8 cellular contexts compared by ENCODE assay signal in genomic region chr5:157651623-157652376, GRCh38. TPM values are rescaled to one million over a fixed set of nuclear protein-coding genes. Genes with fewer than 3 reads are reported as not detected.
A peak's percentile ranks its signal among the peaks of the same experiment; 100 is the strongest.
DNase-seq lines count a peak whose midpoint lies in the region; ATAC-seq and TF ChIP-seq lines count a peak whose summit lies in the region.

No MANE protein-coding gene starts in this region.

- H3K4me3 Mint-ChIP-seq in Caco-2 (ENCODE audit: unreplicated experiment) (peak overlapping the region; percentile 73), WTC11 (peak overlapping the region; percentile 57)

- H3K36me3 ChIP-seq in Caco-2 (ENCODE audit: control insufficient read depth, insufficient read depth, low read length) (no peaks in the 10 kb centered on the region), right lobe of liver (no peaks in the 10 kb centered on the region)

- CTCF ChIA-PET in Caco-2 (lab: Charles Lee) (interaction anchor here (1.0 to 2.1 kb wide), 10 partner anchors 17 to 324 kb away, joined by 3 to 16 read pairs (median 6); partner anchors contain the start of genes LSM11 and THG1L), WTC11 (lab: Charles Lee) (interaction anchor here (0.5 to 1.7 kb wide), 9 partner anchors 14 to 424 kb away, joined by 3 to 18 read pairs (median 4); partner anchors contain the start of gene LSM11)

- DNase-seq in Caco-2: peak; percentile 92 to 93
- peak; percentile 89 for DNase-seq in WTC11 (ENCODE audit: low spot score)
- DNase-seq in cardiac fibroblast (ENCODE audit: low read depth in 2 of 2): peak; percentile 38 to 62
- DNase-seq in right lobe of liver: peak; percentile 46 to 72 (median 51)
- peak; percentile 40 for DNase-seq in stimulated activated CD8-positive, alpha-beta memory T cell treated with anti-CD3 and anti-CD28 coated beads, Interleukin-15, amount 100 ng/mL, for 24 hours (ENCODE audit: low read depth)
- no peak for DNase-seq in SKM-1 (lab: John Stamatoyannopoulos, UW; ENCODE audit: unreplicated experiment)

- H3K27ac Mint-ChIP-seq in Caco-2 (ENCODE audit: unreplicated experiment): peak overlapping the region; percentile 90
- no peak overlapping the region for H3K27ac Mint-ChIP-seq in WTC11

- BruUV-seq in Caco-2 (replicated peaks; lab: Mats Ljungman, UMichigan): no TSS peak

- WGBS in right lobe of liver (ENCODE audit: insufficient coverage, low coverage, low lambda C conversion rate, missing lambda C conversion rate): no CpG with 5 or more reads among the region's 63 CpGs

- H3K4me1 ChIP-seq in Caco-2: peaks cover 7% of the 10 kb centered on the region
- no peaks in the 10 kb centered on the region for H3K4me1 ChIP-seq in right lobe of liver

- H3K9me3 ChIP-seq in Caco-2 (no peaks in the 10 kb centered on the region), right lobe of liver (no peaks in the 10 kb centered on the region)

- intact Hi-C loops in Caco-2 (cut with micrococcal nuclease; ENCODE audit: unreplicated experiment) (loop anchor here (1.0 to 5.0 kb wide), 5 partner anchors 19 to 123 kb away; partner anchors contain the start of genes ADAM19 and LSM11), right lobe of liver (cut with DNase I) (no loop called here)

- TF ChIP-seq CTCF in Caco-2 (IDR thresholded peaks at IDR 0.05; ENCODE audit: insufficient read depth in 1 of 2, low read depth in 1 of 2, low read length in 1 of 2, severe bottlenecking in 1 of 2, unreplicated experiment in 1 of 2) (peak; percentile 22 to 62), WTC11 (IDR thresholded peaks at IDR 0.05) (no peak), cardiac fibroblast (IDR thresholded peaks at IDR 0.05; ENCODE audit: low read depth, low read length) (peak; percentile 2), right lobe of liver (IDR thresholded peaks at IDR 0.05) (peak in 2 of 4 donors; percentile 12 to 40)

- H3K27me3 ChIP-seq in Caco-2 (replicated peaks; ENCODE audit: control insufficient read depth, insufficient read depth, low read length) (no peaks in the 10 kb centered on the region), right lobe of liver (no peaks in the 10 kb centered on the region)

- H3K27me3 Mint-ChIP-seq in Caco-2 (ENCODE audit: insufficient read depth, unreplicated experiment): no peaks in the 10 kb centered on the region
- H3K27me3 Mint-ChIP-seq in WTC11 (ENCODE audit: low read depth): peaks cover 45% of the 10 kb centered on the region

- peak; percentile 95 for ATAC-seq in HG02678 (IDR thresholded peaks at IDR 0.05; ENCODE audit: unreplicated experiment)
- ATAC-seq in WTC11: peak; percentile 94
- ATAC-seq in right lobe of liver: peak; percentile 71 to 94 (median 82)
- no peak for ATAC-seq in SK-N-SH treated with all-trans-retinoic acid at 6 μM for 48 hours

- no peak for TF ChIP-seq POLR2A in right lobe of liver (IDR thresholded peaks at IDR 0.05)

- no peak overlapping the region for H3K27ac ChIP-seq in right lobe of liver

- POLR2A ChIA-PET in Caco-2 (lab: Charles Lee): interaction anchor here (0.5 to 1.5 kb wide), 9 partner anchors 28 to 379 kb away, joined by 3 to 17 read pairs (median 3); partner anchors contain the start of gene THG1L
- POLR2A ChIA-PET in WTC11 (lab: Charles Lee): interaction anchor here (0.6 to 1.8 kb wide), 3 partner anchors 33 to 80 kb away, joined by 3 to 5 read pairs (median 4); partner anchors contain the start of gene THG1L

- peaks cover 6% of the 10 kb centered on the region for H3K4me1 Mint-ChIP-seq in Caco-2 (ENCODE audit: low read depth, unreplicated experiment)
- H3K4me1 Mint-ChIP-seq in WTC11: no peaks in the 10 kb centered on the region

- peaks cover 9% of the 10 kb centered on the region for H3K9me3 Mint-ChIP-seq in Caco-2 (ENCODE audit: unreplicated experiment)
- peaks cover 38% of the 10 kb centered on the region for H3K9me3 Mint-ChIP-seq in WTC11

- H3K36me3 Mint-ChIP-seq in Caco-2 (ENCODE audit: insufficient read depth, unreplicated experiment) (peaks cover 13% of the 10 kb centered on the region), WTC11 (peaks cover 22% of the 10 kb centered on the region)

- H3K4me3 ChIP-seq in Caco-2 (ENCODE audit: low read depth, low read length): peak overlapping the region; percentile 57
- H3K4me3 ChIP-seq in cardiac fibroblast (replicated peaks in 1 of 2; ENCODE audit: low read depth in 2 of 2, low read length in 2 of 2): peak overlapping the region; percentile 19 to 31
- H3K4me3 ChIP-seq in right lobe of liver: peak overlapping the region; percentile 16 to 49 (median 29)

TF ChIP-seq in WTC11, 78 proteins besides CTCF, POLR2A, EP300 and RAD21 (continues in another document):
- TF ChIP-seq E2F5 (CRISPR knock-in tag; IDR thresholded peaks at IDR 0.05) (peak; percentile 92), ZSCAN18 (CRISPR knock-in tag; IDR thresholded peaks at IDR 0.05) (no peak), GRHL2 (CRISPR knock-in tag; IDR thresholded peaks at IDR 0.05; ENCODE audit: insufficient replicate concordance, severe bottlenecking) (no peak)

TF ChIP-seq in SK-N-SH treated with all-trans-retinoic acid at 6 μM for 48 hours, 23 proteins besides CTCF, POLR2A, EP300 and RAD21:
- TF ChIP-seq ZNF70 (CRISPR knock-in tag; IDR thresholded peaks at IDR 0.05) (no peak), POU6F1 (CRISPR knock-in tag; IDR thresholded peaks at IDR 0.05; ENCODE audit: borderline replicate concordance, low read depth) (no peak), CREB5 (CRISPR knock-in tag; IDR thresholded peaks at IDR 0.05; ENCODE audit: low read depth) (no peak), GLIS3 (CRISPR knock-in tag; IDR thresholded peaks at IDR 0.05) (no peak), ZC3H10 (CRISPR knock-in tag; IDR thresholded peaks at IDR 0.05) (no peak), ZNF8 (CRISPR knock-in tag; IDR thresholded peaks at IDR 0.05) (no peak)

RNA-seq across cellular contexts. Expression of gene SOX30, which starts 0.4 kb away (rescaled TPM):
- 2.9 and 3.1 TPM in 2 replicates for total RNA-seq in Caco-2 (2022)
- 0.41 to 0.55 TPM (median 0.46 TPM) in 3 replicates for total RNA-seq in WTC11 (2021)
- under 1 TPM in 2 of 6 experiments, not detected in 4; 0.07 to 0.12 TPM for total RNA-seq in right lobe of liver

RNA-seq across cellular contexts. Expression of gene C5orf52, which starts 19.5 kb away (rescaled TPM):
- total RNA-seq in Caco-2 (2022) (not detected in 2 replicates), WTC11 (2021) (not detected in 3 replicates), right lobe of liver (not detected)
